5 cellular contexts compared by ENCODE assay signal in genomic region chr7:159123294-159123693, GRCh38. TPM values are rescaled to one million over a fixed set of nuclear protein-coding genes. Genes with fewer than 3 reads are reported as not detected.
"Had no signal": no experiment of that assay in that cellular context is flagged by ENCODE, and none has a peak within 500 bp of the region (broad histone marks: within the 10 kb centered on the region; RNA-seq: fewer than 3 reads in every experiment).

No MANE protein-coding gene starts in this region.

RNA-seq across cellular contexts. Expression of gene VIPR2, which starts 21.4 kb away (rescaled TPM):
- total RNA-seq: HepG2, HT-29, HT1080, IMR-90 had no signal
- polyA plus RNA-seq: HepG2, IgD-negative memory B cell, IMR-90 had no signal
